Comparison of ENCODE assay signal across 18 cellular contexts in the genomic region with DNA sequence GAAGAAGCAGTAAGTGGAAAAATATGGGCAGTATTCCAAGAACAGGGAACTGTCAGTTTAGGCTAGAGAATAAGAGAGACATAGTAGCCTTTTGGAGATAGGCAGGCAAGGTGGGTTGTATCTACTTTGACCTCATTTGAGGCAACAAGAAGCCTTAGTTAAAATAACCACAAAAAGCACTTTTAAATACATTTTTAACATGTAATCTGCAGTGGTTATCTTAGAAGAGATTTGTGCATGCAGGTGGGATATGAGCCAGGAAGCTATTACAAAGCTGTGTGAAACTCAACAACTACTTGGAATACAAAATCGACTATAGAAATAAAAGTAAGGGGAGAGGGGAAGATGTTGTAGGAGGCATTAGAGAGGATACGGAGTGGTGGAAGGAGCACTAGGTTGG.
"Had no signal": no experiment of that assay in that cellular context is flagged by ENCODE, and none has a peak within 500 bp of the region (broad histone marks: within the 10 kb centered on the region; RNA-seq: fewer than 3 reads in every experiment).

No MANE protein-coding gene starts in this region.

- H3K36me3 ChIP-seq: esophagus muscularis mucosa, gastroesophageal sphincter, heart right ventricle, left lung, lower lobe of right lung had no signal

- H3K4me3 ChIP-seq: coronary artery, dorsolateral prefrontal cortex, esophagus muscularis mucosa, gastroesophageal sphincter, heart right ventricle, left lung, lower lobe of right lung, mucosa of descending colon had no signal

- H3K9me3 ChIP-seq: esophagus muscularis mucosa, gastroesophageal sphincter, heart right ventricle, left lung, lower lobe of right lung, mucosa of descending colon had no signal

- DNase-seq: dermis blood vessel endothelial cell; dorsolateral prefrontal cortex; effector CD4-positive, alpha-beta T cell; effector memory CD4-positive, alpha-beta T cell; foreskin keratinocyte; head of caudate nucleus; heart right ventricle; hippocampal formation; left cardiac atrium; left lung; left ventricle myocardium superior; lower lobe of right lung; mesenchymal stem cell; mucosa of descending colon; naive thymus-derived CD4-positive, alpha-beta T cell had no signal

- H3K27ac ChIP-seq: coronary artery, dorsolateral prefrontal cortex, esophagus muscularis mucosa, foreskin keratinocyte, gastroesophageal sphincter, heart right ventricle, left lung, lower lobe of right lung had no signal

- H3K4me1 ChIP-seq: esophagus muscularis mucosa, foreskin keratinocyte, gastroesophageal sphincter, heart right ventricle, left lung, lower lobe of right lung had no signal

- H3K27me3 ChIP-seq: esophagus muscularis mucosa, gastroesophageal sphincter, heart right ventricle, left lung had no signal
